11 cellular contexts compared by ENCODE assay signal in genomic region chr15:85960381-85960780, GRCh38.
"Had no signal": no experiment of that assay in that cellular context is flagged by ENCODE, and none has a peak within 500 bp of the region (broad histone marks: within the 10 kb centered on the region; RNA-seq: fewer than 3 reads in every experiment).

No MANE protein-coding gene starts in this region.

- H3K4me3 ChIP-seq: GM23248, GM23338, HAP-1 had no signal

- H2AFZ ChIP-seq: GM23248, GM23338 had no signal

- H3K4me2 ChIP-seq: GM23338 had no signal

- H3K27ac ChIP-seq: GM23248 had no signal

- H3K9me3 ChIP-seq: HAP-1 had no signal

- FAIRE-seq: H1, H54 had no signal

- H3K9ac ChIP-seq: GM23248 had no signal

- H3K4me1 ChIP-seq: HAP-1 had no signal

- DNase-seq: GM23248, GOT3, H7, H9, HCEC 1CT, HFFc6 had no signal

- H3K36me3 ChIP-seq: HAP-1 had no signal

- ATAC-seq: GM23338, HCT116 had no signal
